Comparison of ENCODE assay signal across 12 cellular contexts in genomic region chr12:54389536-54390175, GRCh38. TPM values are rescaled to one million over a fixed set of nuclear protein-coding genes. Genes with fewer than 3 reads are reported as not detected.
DNase-seq lines count a peak whose midpoint lies in the region; ATAC-seq and TF ChIP-seq lines count a peak whose summit lies in the region.
"Had no signal": no experiment of that assay in that cellular context is flagged by ENCODE, and none has a peak within 500 bp of the region (broad histone marks: within the 10 kb centered on the region; RNA-seq: fewer than 3 reads in every experiment).

No MANE protein-coding gene starts in this region.

- H3K4me1 Mint-ChIP-seq in activated naive CD4-positive, alpha-beta T cell treated with anti-CD3 and anti-CD28 coated beads, Interleukin-2, amount 50 U/mL, for 24 hours: peaks cover 37% of the 10 kb centered on the region
- peaks cover 76% of the 10 kb centered on the region for H3K4me1 Mint-ChIP-seq in activated B cell treated with CpG ODN at 0.5 μM for 24 hours

- DNase-seq in activated naive CD4-positive, alpha-beta T cell treated with Interleukin-2 at 50 U/mL for 16 hours: no peak
- DNase-seq in activated B cell treated with CpG ODN at 0.5 μM for 24 hours: no peak
- DNase-seq in suprapubic skin (ENCODE audit: low spot score in 2 of 2): no peak
- DNase-seq in head of caudate nucleus: no peak
- DNase-seq in NCI-H2196 (lab: John Stamatoyannopoulos, UW; ENCODE audit: unreplicated experiment): no peak
- no peak for DNase-seq in DMS 273 treated with DMSO at 0.1 percent for 48 hours (lab: John Stamatoyannopoulos, UW)
- DNase-seq: AML-193, Peyer's patch had no signal

- H3K9ac ChIP-seq in iPS-18a (ENCODE audit: low read length): no peak overlapping the region

- H3K27ac ChIP-seq in iPS-18a (ENCODE audit: low read length) (no peak overlapping the region), suprapubic skin (peak overlapping the region; percentile 84)
- H3K27ac ChIP-seq: HL-60 had no signal

- H3K4me1 ChIP-seq in iPS-18a (ENCODE audit: control insufficient read depth, low read depth, low read length): peaks cover 75% of the 10 kb centered on the region
- H3K4me1 ChIP-seq in suprapubic skin: peaks cover 91% of the 10 kb centered on the region

- H3K4me3 ChIP-seq in iPS-18a (ENCODE audit: low read length) (peak overlapping the region; percentile 77), suprapubic skin (peak overlapping the region; percentile 66)

- H3K9me3 ChIP-seq in iPS-18a (ENCODE audit: control insufficient read depth, low read depth, low read length): no peaks in the 10 kb centered on the region
- H3K9me3 ChIP-seq in suprapubic skin: no peaks in the 10 kb centered on the region
- H3K9me3 ChIP-seq: Peyer's patch had no signal

- ATAC-seq in activated B cell treated with CpG ODN at 0.5 μM for 24 hours (ENCODE audit: low read depth): no peak
- ATAC-seq: activated CD4-positive, CD25-positive, alpha-beta regulatory T cell treated with anti-CD3 and anti-CD28 coated beads, Interleukin-2, amount 50 U/mL, for 24 hours had no signal

- POLR2A ChIA-PET in activated B cell treated with CpG ODN at 0.5 μM for 24 hours (lab: Charles Lee): no interaction called here

- 58% methylated on average over 3 of the region's 5 CpGs for WGBS in suprapubic skin

- H3K27me3 Mint-ChIP-seq in activated naive CD4-positive, alpha-beta T cell treated with anti-CD3 and anti-CD28 coated beads, Interleukin-2, amount 50 U/mL, for 24 hours: no peaks in the 10 kb centered on the region
- H3K27me3 Mint-ChIP-seq in activated B cell treated with CpG ODN at 0.5 μM for 24 hours: no peaks in the 10 kb centered on the region

- H3K27me3 ChIP-seq in iPS-18a (ENCODE audit: control insufficient read depth, insufficient read depth, low read length) (peaks cover 10% of the 10 kb centered on the region), suprapubic skin (no peaks in the 10 kb centered on the region)
- H3K27me3 ChIP-seq: Peyer's patch had no signal

- no peak for TF ChIP-seq EP300 in suprapubic skin (IDR thresholded peaks at IDR 0.05)

- H3K4me3 Mint-ChIP-seq in activated naive CD4-positive, alpha-beta T cell treated with anti-CD3 and anti-CD28 coated beads, Interleukin-2, amount 50 U/mL, for 24 hours: peak overlapping the region; percentile 59
- H3K4me3 Mint-ChIP-seq in activated B cell treated with CpG ODN at 0.5 μM for 24 hours: peak overlapping the region; percentile 29

- peaks cover 3% of the 10 kb centered on the region for H3K36me3 Mint-ChIP-seq in activated naive CD4-positive, alpha-beta T cell treated with anti-CD3 and anti-CD28 coated beads, Interleukin-2, amount 50 U/mL, for 24 hours
- H3K36me3 Mint-ChIP-seq in activated B cell treated with CpG ODN at 0.5 μM for 24 hours (ENCODE audit: low read depth): no peaks in the 10 kb centered on the region

- no peaks in the 10 kb centered on the region for H3K9me3 Mint-ChIP-seq in activated naive CD4-positive, alpha-beta T cell treated with anti-CD3 and anti-CD28 coated beads, Interleukin-2, amount 50 U/mL, for 24 hours
- no peaks in the 10 kb centered on the region for H3K9me3 Mint-ChIP-seq in activated B cell treated with CpG ODN at 0.5 μM for 24 hours

- H3K27ac Mint-ChIP-seq in activated naive CD4-positive, alpha-beta T cell treated with anti-CD3 and anti-CD28 coated beads, Interleukin-2, amount 50 U/mL, for 24 hours: no peak overlapping the region
- peak overlapping the region; percentile 54 for H3K27ac Mint-ChIP-seq in activated B cell treated with CpG ODN at 0.5 μM for 24 hours

- no peak for TF ChIP-seq POLR2A in suprapubic skin (IDR thresholded peaks at IDR 0.05)

- no peak for TF ChIP-seq CTCF in activated B cell treated with CpG ODN at 0.5 μM for 24 hours (IDR thresholded peaks at IDR 0.05)
- TF ChIP-seq CTCF in suprapubic skin (IDR thresholded peaks at IDR 0.05): no peak

- H3K36me3 ChIP-seq in iPS-18a (ENCODE audit: control insufficient read depth, low read depth, low read length) (no peaks in the 10 kb centered on the region), suprapubic skin (peaks cover 3% of the 10 kb centered on the region)

- intact Hi-C loops in activated B cell treated with CpG ODN at 0.5 μM for 24 hours (cut with micrococcal nuclease): loop anchor here (2.0 to 10.0 kb wide), 3 partner anchors 107 to 665 kb away; partner anchors contain the start of genes CALCOCO1, HOXC8, HOXC9 and NCKAP1L
- intact Hi-C loops in head of caudate nucleus (cut with DNase I): no loop called here

- CTCF ChIA-PET in activated B cell treated with CpG ODN at 0.5 μM for 24 hours (lab: Charles Lee): interaction anchor here (1.2 to 2.6 kb wide), 4 partner anchors 9 to 50 kb away, joined by 3 to 10 read pairs (median 4); no protein-coding TSS in a partner anchor

RNA-seq across cellular contexts. Expression of gene ZNF385A, which starts 5.1 kb away (rescaled TPM):
- total RNA-seq in activated B cell treated with CpG ODN at 0.5 μM for 24 hours: 4.6 and 5.0 TPM in 2 replicates
- 100 to 1,000 TPM in 3 of 4 donors, 10 to 100 TPM in 1; 99.5 to 134 (median 113) TPM for total RNA-seq in suprapubic skin

RNA-seq across cellular contexts. Expression of gene GPR84, which starts 25.4 kb away (rescaled TPM):
- total RNA-seq in activated B cell treated with CpG ODN at 0.5 μM for 24 hours: not detected in 2 replicates
- total RNA-seq in suprapubic skin: 1 to 10 TPM in 1 of 4 donors, under 1 TPM in 3; 0.38 to 1.7 (median 0.73) TPM
- total RNA-seq: Peyer's patch had no signal

RNA-seq across cellular contexts. Expression of gene ITGA5, which starts 29.4 kb away (rescaled TPM):
- total RNA-seq in activated B cell treated with CpG ODN at 0.5 μM for 24 hours (1.0 and 1.3 TPM in 2 replicates), suprapubic skin (10 to 100 TPM; 16.3 to 36.4 (median 24.8) TPM)

Comparison
In these comparisons a context has a peak if more than half of its experiments do, and no peak if none do; other contexts are left out.
1. RNA of gene ZNF385A, which starts 5.1 kb away (total RNA-seq): 99.5 to 134 TPM in suprapubic skin; 4.6 to 5.0 TPM in activated B cell treated with CpG ODN at 0.5 μM for 24 hours; every median in the first group is over 10 times any median in the second.